In the genomic region with DNA sequence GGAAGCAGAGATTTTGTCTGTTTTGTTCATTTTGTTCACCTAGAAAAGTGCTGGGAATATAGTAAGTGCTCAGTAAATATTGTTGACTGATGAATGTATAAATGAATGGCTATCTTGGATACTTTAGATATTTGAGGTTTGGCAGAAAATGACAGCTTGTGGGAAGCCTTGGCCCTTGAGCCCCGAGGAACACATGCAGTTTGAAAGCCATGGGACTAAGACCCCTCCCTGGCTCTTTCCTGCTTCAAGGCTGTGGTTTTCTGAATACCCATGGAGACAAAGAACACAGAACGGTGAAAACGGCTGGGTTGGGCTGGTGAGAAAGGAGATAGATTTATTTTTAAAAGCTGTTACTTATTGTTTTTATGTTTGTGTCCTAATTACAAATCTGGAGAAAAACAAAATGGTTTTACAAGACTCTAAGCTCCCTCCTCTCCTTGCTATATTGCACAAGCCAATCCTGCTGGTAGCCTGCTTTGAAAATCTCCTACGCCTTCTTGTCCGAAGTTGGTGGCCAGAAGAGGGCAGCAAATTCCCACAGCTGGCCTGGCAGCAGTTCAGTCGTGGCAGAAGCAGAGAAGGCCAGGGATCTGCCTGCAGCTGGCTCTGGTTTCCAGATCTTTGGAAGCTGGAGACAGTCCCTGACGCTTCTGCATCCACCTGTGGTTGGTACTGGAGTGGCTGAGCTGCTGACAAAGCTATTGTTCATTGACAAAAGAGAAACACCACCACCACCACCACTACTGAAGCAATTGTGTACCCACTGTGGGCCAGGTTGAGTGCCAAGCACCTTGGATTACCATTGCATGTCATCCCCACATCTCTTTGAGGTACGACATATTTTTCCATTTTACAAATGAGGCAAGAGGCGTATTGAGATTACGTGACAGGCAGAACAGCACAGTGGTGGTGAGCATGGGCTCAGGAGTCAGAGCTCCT, we compare ENCODE assay signal across 1 cellular context.
TF ChIP-seq lines count a peak whose summit lies in the region.

No MANE protein-coding gene starts in this region.

TF ChIP-seq in endothelial cell of umbilical vein, 7 proteins besides CTCF, POLR2A, EP300 and RAD21:
- TF ChIP-seq EZH2 (IDR thresholded peaks at IDR 0.05; ENCODE audit: borderline replicate concordance, low read depth, low read length, severe bottlenecking) (no peak), GATA2 (IDR thresholded peaks at IDR 0.05; ENCODE audit: insufficient read depth, insufficient read length, low read depth, low read length) (no peak), JUN (IDR thresholded peaks at IDR 0.05; ENCODE audit: borderline replicate concordance, insufficient read depth, insufficient read length, low read depth) (no peak), POLR2AphosphoS5 (IDR thresholded peaks at IDR 0.05; ENCODE audit: insufficient read depth, low read depth, low read length) (no peak), FOS (IDR thresholded peaks at IDR 0.05; ENCODE audit: borderline replicate concordance, insufficient read depth, low read length) (no peak), MYC (IDR thresholded peaks at IDR 0.05; ENCODE audit: low read depth, low read length) (no peak)
- TF ChIP-seq, protein P1, sequence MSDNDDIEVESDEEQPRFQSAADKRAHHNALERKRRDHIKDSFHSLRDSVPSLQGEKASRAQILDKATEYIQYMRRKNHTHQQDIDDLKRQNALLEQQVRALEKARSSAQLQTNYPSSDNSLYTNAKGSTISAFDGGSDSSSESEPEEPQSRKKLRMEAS (IDR thresholded peaks at IDR 0.05; ENCODE audit: insufficient read depth, insufficient read length) = no peak
TF ChIP-seq in endothelial cell of umbilical vein: peak in this region for 0.
